Comparison of ENCODE assay signal across 27 cellular contexts in genomic region chr7:70460066-70460465, GRCh38.
"Had no signal": no experiment of that assay in that cellular context is flagged by ENCODE, and none has a peak within 500 bp of the region (broad histone marks: within the 10 kb centered on the region; RNA-seq: fewer than 3 reads in every experiment).

No MANE protein-coding gene starts in this region.

- H3K4me3 ChIP-seq: ascending aorta, breast epithelium, cardiac muscle cell, colonic mucosa had no signal

- DNase-seq: activated B cell treated with CpG ODN at 0.5 μM for 24 hours; activated CD4-positive, alpha-beta memory T cell treated with anti-CD3 and anti-CD28 coated beads for 36 hours; activated CD4-positive, alpha-beta T cell treated with anti-CD3 and anti-CD28 coated beads, Interleukin-2, amount 10 ng/mL, durations not matched to agents 24 days and 14 days; activated CD8-positive, alpha-beta memory T cell treated with anti-CD3 and anti-CD28 coated beads, Interleukin-2, amount 10 ng/mL, durations not matched to agents 7 days and 5 days; activated CD8-positive, alpha-beta memory T cell treated with anti-CD3 and anti-CD28 coated beads, Interleukin-2, amount 50 U/mL, for 4 hours; activated CD8-positive, alpha-beta T cell treated with anti-CD3 and anti-CD28 coated beads, Interleukin-2, amount 10 ng/mL, durations not matched to agents 7 days and 5 days; activated effector memory CD4-positive, alpha-beta T cell treated with anti-CD3 and anti-CD28 coated beads, Interleukin-2, amount 50 U/mL, for 16 hours; activated naive CD4-positive, alpha-beta T cell treated with anti-CD3 and anti-CD28 coated beads for 36 hours; activated naive CD8-positive, alpha-beta T cell treated with anti-CD3 and anti-CD28 coated beads, Interleukin-2, amount 10 ng/mL, durations not matched to agents 7 days and 5 days; activated T-cell treated with anti-CD3 and anti-CD28 coated beads, Interleukin-2, amount 50 U/mL, for 1 hour; activated T-cell treated with anti-CD3 and anti-CD28 coated beads, Interleukin-2, amount 50 U/mL, for 48 hours; central memory CD4-positive, alpha-beta T cell; cerebellar nuclear complex; colonic mucosa; effector memory CD4-positive, alpha-beta T cell; endodermal cell; foreskin fibroblast; head of caudate nucleus; T-helper 1 cell; T-helper 17 cell; T1000; WERI-Rb-1 had no signal

- H3K27me3 ChIP-seq: ascending aorta, breast epithelium, cardiac muscle cell, colonic mucosa had no signal

- ATAC-seq: activated CD4-positive, CD25-positive, alpha-beta regulatory T cell treated with anti-CD3 and anti-CD28 coated beads, Interleukin-2, amount 50 U/mL, for 24 hours; activated CD8-positive, alpha-beta memory T cell treated with anti-CD3 and anti-CD28 coated beads, Interleukin-2, amount 10 ng/mL, durations not matched to agents 7 days and 5 days; activated CD8-positive, alpha-beta T cell treated with anti-CD3 and anti-CD28 coated beads, Interleukin-2, amount 10 ng/mL, durations not matched to agents 7 days and 5 days; esophagus mucosa; T-helper 17 cell had no signal

- H3K4me1 ChIP-seq: ascending aorta, breast epithelium, colonic mucosa had no signal

- H3K27ac ChIP-seq: ascending aorta, breast epithelium, cardiac muscle cell, colonic mucosa, WERI-Rb-1 had no signal

- H3K36me3 ChIP-seq: ascending aorta, breast epithelium, cardiac muscle cell, colonic mucosa, WERI-Rb-1 had no signal

- H3K9me3 ChIP-seq: ascending aorta, breast epithelium, colonic mucosa had no signal
